14 cellular contexts compared by ENCODE assay signal in the genomic region with DNA sequence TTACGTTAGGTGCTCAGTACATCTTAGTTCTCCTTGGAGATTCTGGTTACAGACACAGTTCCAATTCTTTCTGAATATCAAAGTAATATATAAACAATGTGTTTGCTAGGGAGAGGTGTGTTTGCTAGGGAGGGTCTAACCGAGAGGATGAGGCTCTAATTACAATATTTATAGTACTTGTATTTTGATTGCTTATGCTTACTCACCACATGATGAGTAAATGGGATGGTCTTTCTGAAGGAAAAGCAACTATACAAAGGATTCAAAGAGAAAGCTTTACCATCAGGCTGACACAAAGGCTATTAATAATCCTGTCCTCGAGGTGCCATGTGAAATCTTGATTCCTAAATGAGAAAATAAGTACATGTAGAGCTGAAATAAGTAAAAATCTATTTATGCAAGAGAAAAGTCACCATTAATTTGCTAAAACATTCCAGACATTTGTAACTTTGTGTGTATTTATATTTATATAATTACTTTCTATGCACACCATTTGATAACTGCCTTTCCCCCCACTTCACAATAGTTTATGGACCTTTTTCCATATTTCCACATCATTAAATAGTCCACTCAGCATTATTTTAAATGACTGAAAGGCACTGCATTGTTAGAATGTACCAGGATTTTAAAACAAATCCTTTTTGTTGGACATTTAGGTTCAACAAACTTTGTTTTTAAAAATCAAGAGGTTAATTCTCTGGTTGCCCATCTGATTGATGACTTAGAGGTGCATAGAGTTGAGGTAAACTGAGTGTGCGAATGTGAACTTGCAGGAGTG.
DNase-seq lines count a peak whose midpoint lies in the region; ATAC-seq and TF ChIP-seq lines count a peak whose summit lies in the region.
"Had no signal": no experiment of that assay in that cellular context is flagged by ENCODE, and none has a peak within 500 bp of the region (broad histone marks: within the 10 kb centered on the region; RNA-seq: fewer than 3 reads in every experiment).

No MANE protein-coding gene starts in this region.

- H3K36me3 Mint-ChIP-seq in progenitor cell of endocrine pancreas (ENCODE audit: insufficient read depth), result peaks cover 2% of the 10 kb centered on the region

- no peak for TF ChIP-seq POLR2A in esophagus muscularis mucosa (IDR thresholded peaks at IDR 0.05; ENCODE audit: low read depth)

- peaks cover 14% of the 10 kb centered on the region for H3K9me3 Mint-ChIP-seq in progenitor cell of endocrine pancreas (ENCODE audit: low read depth)
- H3K9me3 Mint-ChIP-seq: activated CD4-positive, alpha-beta T cell treated with anti-CD3 and anti-CD28 coated beads, Interleukin-2, amount 10 ng/mL, durations not matched to agents 7 days and 5 days had no signal

- H3K4me3 ChIP-seq in esophagus muscularis mucosa, result no peak overlapping the region
- H3K4me3 ChIP-seq: Peyer's patch, upper lobe of right lung had no signal

- no peaks in the 10 kb centered on the region for H3K36me3 ChIP-seq in esophagus muscularis mucosa
- H3K36me3 ChIP-seq: Peyer's patch, upper lobe of right lung had no signal

- H3K9me3 ChIP-seq in esophagus muscularis mucosa, result peaks cover 0 to 9% (median 4%) of the 10 kb centered on the region in 4 donors
- H3K9me3 ChIP-seq: Peyer's patch, upper lobe of right lung had no signal

- no peaks in the 10 kb centered on the region for H3K27me3 Mint-ChIP-seq in progenitor cell of endocrine pancreas
- H3K27me3 Mint-ChIP-seq: activated naive CD8-positive, alpha-beta T cell treated with anti-CD3 and anti-CD28 coated beads, Interleukin-2, amount 50 U/mL, for 24 hours had no signal

- 60% methylated on average over 4 of the region's 4 CpGs for WGBS in esophagus muscularis mucosa

- H3K4me1 Mint-ChIP-seq in progenitor cell of endocrine pancreas (ENCODE audit: low read depth), result peaks cover 32% of the 10 kb centered on the region
- H3K4me1 Mint-ChIP-seq: activated CD4-positive, alpha-beta T cell treated with anti-CD3 and anti-CD28 coated beads, Interleukin-2, amount 10 ng/mL, durations not matched to agents 7 days and 5 days; activated naive CD8-positive, alpha-beta T cell treated with anti-CD3 and anti-CD28 coated beads, Interleukin-2, amount 50 U/mL, for 24 hours had no signal

- peak overlapping the region; percentile 43 to 67 (median 51) for H3K27ac ChIP-seq in esophagus muscularis mucosa (replicated peaks in 1 of 4)
- H3K27ac ChIP-seq: Peyer's patch, upper lobe of right lung had no signal

- peak; percentile 85 for DNase-seq in HCEC 1CT
- peak; percentile 59 for DNase-seq in SK-MEL-5 (ENCODE audit: low read depth, low spot score)
- no peak for DNase-seq in esophagus muscularis mucosa (ENCODE audit: extremely low spot score)
- no peak for DNase-seq in progenitor cell of endocrine pancreas (ENCODE audit: low spot score, unreplicated experiment)
- DNase-seq in COLO668 (lab: John Stamatoyannopoulos, UW; ENCODE audit: unreplicated experiment), result no peak
- DNase-seq: activated CD4-positive, alpha-beta T cell treated with anti-CD3 and anti-CD28 coated beads, Interleukin-2, amount 10 ng/mL, durations not matched to agents 7 days and 5 days; activated naive CD8-positive, alpha-beta T cell treated with anti-CD3 and anti-CD28 coated beads, Interleukin-2, amount 50 U/mL, for 24 hours; activated T-cell treated with anti-CD3 and anti-CD28 coated beads, Interleukin-2, amount 50 U/mL, for 1 hour; C1 segment of cervical spinal cord; NCI-H1417 treated with DMSO at 0.1 percent for 48 hours; Peyer's patch; upper lobe of right lung had no signal

- H3K27me3 ChIP-seq in esophagus muscularis mucosa, result no peaks in the 10 kb centered on the region
- H3K27me3 ChIP-seq: Peyer's patch, upper lobe of right lung had no signal

- no peak for ATAC-seq in GM19328 (IDR thresholded peaks at IDR 0.05; ENCODE audit: unreplicated experiment)
- ATAC-seq in GM18867 (IDR thresholded peaks at IDR 0.05; ENCODE audit: unreplicated experiment), result no peak
- ATAC-seq: activated naive CD8-positive, alpha-beta T cell treated with anti-CD3 and anti-CD28 coated beads, Interleukin-2, amount 50 U/mL, for 24 hours; upper lobe of right lung had no signal

- TF ChIP-seq CTCF in esophagus muscularis mucosa (IDR thresholded peaks at IDR 0.05), result no peak
- no peak for TF ChIP-seq CTCF in progenitor cell of endocrine pancreas (IDR thresholded peaks at IDR 0.05; ENCODE audit: unreplicated experiment)

- H3K27ac Mint-ChIP-seq in progenitor cell of endocrine pancreas, result peak overlapping the region; percentile 4
- H3K27ac Mint-ChIP-seq: activated CD4-positive, alpha-beta T cell treated with anti-CD3 and anti-CD28 coated beads, Interleukin-2, amount 10 ng/mL, durations not matched to agents 7 days and 5 days; activated naive CD8-positive, alpha-beta T cell treated with anti-CD3 and anti-CD28 coated beads, Interleukin-2, amount 50 U/mL, for 24 hours had no signal

- in situ Hi-C loops in SK-MEL-5 (cut with HindIII; ENCODE audit: low pct_unique_long_range_greater_than_20kb, low sequenced_read_pairs), result no loop called here

- H3K4me1 ChIP-seq in esophagus muscularis mucosa, result peaks cover 0 to 28% (median 17%) of the 10 kb centered on the region in 4 donors
- H3K4me1 ChIP-seq: Peyer's patch, upper lobe of right lung had no signal

- H3K4me3 Mint-ChIP-seq in progenitor cell of endocrine pancreas (ENCODE audit: low read depth), result no peak overlapping the region
- H3K4me3 Mint-ChIP-seq: activated CD4-positive, alpha-beta T cell treated with anti-CD3 and anti-CD28 coated beads, Interleukin-2, amount 10 ng/mL, durations not matched to agents 7 days and 5 days; activated naive CD8-positive, alpha-beta T cell treated with anti-CD3 and anti-CD28 coated beads, Interleukin-2, amount 50 U/mL, for 24 hours had no signal

- TF ChIP-seq EP300 in esophagus muscularis mucosa (IDR thresholded peaks at IDR 0.05), result no peak

- intact Hi-C loops in esophagus muscularis mucosa (cut with DNase I), result no loop called here

Comparison
In these comparisons a context has a peak if more than half of its experiments do, and no peak if none do; other contexts are left out.
1. DNase-seq: peak in HCEC 1CT (single experiment) and SK-MEL-5 (single experiment); none in esophagus muscularis mucosa (single experiment), progenitor cell of endocrine pancreas (single experiment) and COLO668 (single experiment).